Comparison of ENCODE assay signal across 8 cellular contexts in genomic region chrX:109890910-109891502, GRCh38.
DNase-seq lines count a peak whose midpoint lies in the region; ATAC-seq, FAIRE-seq and TF ChIP-seq lines count a peak whose summit lies in the region.

No MANE protein-coding gene starts in this region.

- TF ChIP-seq POLR2A in GM12891 (IDR thresholded peaks at IDR 0.05; ENCODE audit: low read depth, low read length), result no peak

- H3K4me1 Mint-ChIP-seq in natural killer cell treated with Interleukin-12 subunit alpha and Interleukin-12 subunit beta and Interleukin-15 and Interleukin-18, amount 100 ng/mL, for 72 hours (ENCODE audit: low read depth in 2 of 2), result peaks cover 0 to 4% of the 10 kb centered on the region in 2 donors

- peak; percentile 94 for FAIRE-seq in GM12891 (lab: Jason Lieb, UNC)

- H3K27ac Mint-ChIP-seq in natural killer cell treated with Interleukin-12 subunit alpha and Interleukin-12 subunit beta and Interleukin-15 and Interleukin-18, amount 100 ng/mL, for 72 hours, result no peak overlapping the region

- no peaks in the 10 kb centered on the region for H3K36me3 Mint-ChIP-seq in natural killer cell treated with Interleukin-12 subunit alpha and Interleukin-12 subunit beta and Interleukin-15 and Interleukin-18, amount 100 ng/mL, for 72 hours

- peaks cover 0 to 24% of the 10 kb centered on the region in 2 donors for H3K27me3 Mint-ChIP-seq in natural killer cell treated with Interleukin-12 subunit alpha and Interleukin-12 subunit beta and Interleukin-15 and Interleukin-18, amount 100 ng/mL, for 72 hours

- DNase-seq in A172 (ENCODE audit: low spot score) (peak; percentile 10), GM12891 (ENCODE audit: insufficient read length, low spot score) (no peak), NCI-H82 (lab: John Stamatoyannopoulos, UW) (peak; percentile 90), superior temporal gyrus (ENCODE audit: extremely low spot score) (peak; percentile 56)
- peak in 2 of 3 experiments; percentile 6 to 9 for DNase-seq in activated CD8-positive, alpha-beta memory T cell treated with anti-CD3 and anti-CD28 coated beads for 48 hours (ENCODE audit: low read depth in 2 of 3, low spot score in 2 of 3)
- peak; percentile 64 for DNase-seq in natural killer cell treated with Interleukin-12 subunit alpha and Interleukin-12 subunit beta and Interleukin-15 and Interleukin-18, amount 100 ng/mL, for 72 hours (ENCODE audit: low spot score)

- no peak overlapping the region for H3K4me3 Mint-ChIP-seq in natural killer cell treated with Interleukin-12 subunit alpha and Interleukin-12 subunit beta and Interleukin-15 and Interleukin-18, amount 100 ng/mL, for 72 hours

- ATAC-seq in HG03175 (IDR thresholded peaks at IDR 0.05; ENCODE audit: unreplicated experiment), result peak; percentile 66
- peak; percentile 59 for ATAC-seq in esophagus mucosa
- peak; percentile 43 to 80 for ATAC-seq in natural killer cell treated with Interleukin-12 subunit alpha and Interleukin-12 subunit beta and Interleukin-15 and Interleukin-18, amount 100 ng/mL, for 72 hours

- no peaks in the 10 kb centered on the region for H3K9me3 Mint-ChIP-seq in natural killer cell treated with Interleukin-12 subunit alpha and Interleukin-12 subunit beta and Interleukin-15 and Interleukin-18, amount 100 ng/mL, for 72 hours

TF ChIP-seq in GM12891, 5 proteins besides CTCF, POLR2A, EP300 and RAD21:
- TF ChIP-seq POU2F2 (IDR thresholded peaks at IDR 0.05; ENCODE audit: low read depth, low read length), result peak; percentile 66; the same call in 1 of the 2 replicates
- TF ChIP-seq TAF1 (IDR thresholded peaks at IDR 0.05; ENCODE audit: low read depth, low read length), result no peak
